ENCODE assay signal across 14 cellular contexts in genomic region chr20:61657719-61658377, GRCh38.
A peak's percentile ranks its signal among the peaks of the same experiment; 100 is the strongest.
DNase-seq lines count a peak whose midpoint lies in the region; ATAC-seq and TF ChIP-seq lines count a peak whose summit lies in the region.
"Had no signal": no experiment of that assay in that cellular context is flagged by ENCODE, and none has a peak within 500 bp of the region (broad histone marks: within the 10 kb centered on the region; RNA-seq: fewer than 3 reads in every experiment).

No MANE protein-coding gene starts in this region.

- H3F3A ChIP-seq in SK-N-SH (replicated peaks; ENCODE audit: insufficient read depth) = no peaks in the 10 kb centered on the region

- H3K4me2 ChIP-seq in SK-N-SH = no peak overlapping the region

- H3K36me3 ChIP-seq in SK-N-SH (replicated peaks in 1 of 2; ENCODE audit: control insufficient read depth in 1 of 2, insufficient read depth in 2 of 2, low read length in 1 of 2) (no peaks in the 10 kb centered on the region), stomach (no peaks in the 10 kb centered on the region)

- TF ChIP-seq EP300 in SK-N-SH (IDR thresholded peaks at IDR 0.05; ENCODE audit: borderline replicate concordance in 1 of 2, low read depth in 1 of 2, low read length in 1 of 2) = no peak
- TF ChIP-seq EP300 in stomach (IDR thresholded peaks at IDR 0.05) = no peak

- no peak overlapping the region for H2AFZ ChIP-seq in SK-N-SH (ENCODE audit: low read depth)

- POLR2A ChIA-PET in SK-N-SH (lab: Yijun Ruan, JAX) = no interaction called here

- DNase-seq in left cardiac atrium (peak; percentile 2), Right ventricle myocardium superior (no peak), SK-N-SH (peak; percentile 75), left kidney (ENCODE audit: low read depth, low spot score) (peak; percentile 30), retinal pigment epithelial cell (ENCODE audit: low read depth) (peak; percentile 12), stomach (no peak), NCI-H510A treated with DMSO at 0.1 percent for 48 hours (lab: John Stamatoyannopoulos, UW) (no peak), NOMO-1 treated with dmso at 0.1 percent for 144 hours (lab: John Stamatoyannopoulos, UW; ENCODE audit: unreplicated experiment) (no peak)
- DNase-seq: 8988T; C1 segment of cervical spinal cord; Calu3; CD4-positive, alpha-beta T cell; DMS 273 treated with DMSO at 0.1 percent for 48 hours had no signal

- H3K79me2 ChIP-seq in SK-N-SH (ENCODE audit: insufficient read depth) = no peaks in the 10 kb centered on the region

- no peak overlapping the region for H3K4me3 ChIP-seq in SK-N-SH (ENCODE audit: low read depth in 2 of 2, low read length in 1 of 2)
- H3K4me3 ChIP-seq in retinal pigment epithelial cell (ENCODE audit: low read length) = no peak overlapping the region
- no peak overlapping the region for H3K4me3 ChIP-seq in stomach

- intact Hi-C loops in left cardiac atrium (cut with DNase I) = no loop called here
- intact Hi-C loops in Right ventricle myocardium superior (cut with DNase I) = no loop called here
- intact Hi-C loops in stomach (cut with DNase I; ENCODE audit: low total_unique reads) = no loop called here

- H3K4me1 ChIP-seq in SK-N-SH (ENCODE audit: control insufficient read depth in 1 of 2, insufficient read depth in 2 of 2, low read depth in 1 of 2, low read length in 1 of 2) (peaks cover 0 to 11% of the 10 kb centered on the region in 2 experiments; a peak in 1 of 4 replicates), stomach (no peaks in the 10 kb centered on the region)

- no peaks in the 10 kb centered on the region for H4K20me1 ChIP-seq in SK-N-SH (ENCODE audit: insufficient read depth)

- H3K27me3 ChIP-seq in SK-N-SH (ENCODE audit: insufficient read depth) (no peaks in the 10 kb centered on the region), stomach (peaks cover 0 to 26% (median 0%) of the 10 kb centered on the region in 3 donors)

- 44% methylated on average over 15 of the region's 15 CpGs for WGBS in SK-N-SH (ENCODE audit: low lambda C conversion rate)
- 80 to 89% (median 85%) methylated on average over 15 of the region's 15 CpGs for WGBS in stomach, 5 donors

- H3K9me2 ChIP-seq in SK-N-SH = no peaks in the 10 kb centered on the region

- no peak for TF ChIP-seq POLR2A in stomach (IDR thresholded peaks at IDR 0.05)

- no peak for TF ChIP-seq CTCF in SK-N-SH (IDR thresholded peaks at IDR 0.05)
- TF ChIP-seq CTCF in retinal pigment epithelial cell (conservative IDR thresholded peaks at IDR 0.05; ENCODE audit: low read depth, low read length) = no peak
- no peak for TF ChIP-seq CTCF in stomach (IDR thresholded peaks at IDR 0.05)

- H3K27ac ChIP-seq in SK-N-SH (ENCODE audit: low read depth in 2 of 2, low read length in 1 of 2) (no peak overlapping the region), stomach (no peak overlapping the region)

- CTCF ChIA-PET in SK-N-SH (lab: Yijun Ruan, JAX) = interaction anchor here (0.6 kb wide), 1 partner anchor 256 kb away, joined by 3 read pairs; no protein-coding TSS in a partner anchor

- no peaks in the 10 kb centered on the region for H3K9me3 ChIP-seq in SK-N-SH
- H3K9me3 ChIP-seq in stomach = peaks cover 0 to 4% (median 0%) of the 10 kb centered on the region in 4 donors

- ATAC-seq in left cardiac atrium (no peak), Right ventricle myocardium superior (ENCODE audit: poor library complexity) (no peak)
- ATAC-seq: HCT116 had no signal

- H3K9ac ChIP-seq in SK-N-SH = no peak overlapping the region

- TF ChIP-seq RAD21 in SK-N-SH (IDR thresholded peaks at IDR 0.05; ENCODE audit: low read length) = no peak

TF ChIP-seq in SK-N-SH, 30 proteins besides CTCF, POLR2A, EP300 and RAD21:
- no peak for TF ChIP-seq TEAD4 (IDR thresholded peaks at IDR 0.05; ENCODE audit: borderline replicate concordance, insufficient read depth)
- no peak for TF ChIP-seq SIN3A (IDR thresholded peaks at IDR 0.05; ENCODE audit: borderline replicate concordance, low read depth, low read length)
- no peak for TF ChIP-seq IRF3 (IDR thresholded peaks at IDR 0.05; ENCODE audit: low read depth, low read length)
- TF ChIP-seq, protein P1, sequence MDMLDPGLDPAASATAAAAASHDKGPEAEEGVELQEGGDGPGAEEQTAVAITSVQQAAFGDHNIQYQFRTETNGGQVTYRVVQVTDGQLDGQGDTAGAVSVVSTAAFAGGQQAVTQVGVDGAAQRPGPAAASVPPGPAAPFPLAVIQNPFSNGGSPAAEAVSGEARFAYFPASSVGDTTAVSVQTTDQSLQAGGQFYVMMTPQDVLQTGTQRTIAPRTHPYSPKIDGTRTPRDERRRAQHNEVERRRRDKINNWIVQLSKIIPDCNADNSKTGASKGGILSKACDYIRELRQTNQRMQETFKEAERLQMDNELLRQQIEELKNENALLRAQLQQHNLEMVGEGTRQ (IDR thresholded peaks at IDR 0.05; ENCODE audit: borderline replicate concordance, low read depth, low read length) = no peak
- no peak for TF ChIP-seq CHD2 (IDR thresholded peaks at IDR 0.05; ENCODE audit: low read length, partially characterized antibody)
TF ChIP-seq in SK-N-SH: peak in this region for 0.

Comparison
In these comparisons a context has a peak if more than half of its experiments do, and no peak if none do; other contexts are left out.
1. DNase-seq: peak in left cardiac atrium (single experiment), SK-N-SH (single experiment), left kidney (single experiment) and retinal pigment epithelial cell (single experiment); none in Right ventricle myocardium superior (single experiment), stomach (single experiment), NCI-H510A treated with DMSO at 0.1 percent for 48 hours (single experiment) and NOMO-1 treated with dmso at 0.1 percent for 144 hours (single experiment).